Comparison of ENCODE assay signal across 1 cellular context in the genomic region with DNA sequence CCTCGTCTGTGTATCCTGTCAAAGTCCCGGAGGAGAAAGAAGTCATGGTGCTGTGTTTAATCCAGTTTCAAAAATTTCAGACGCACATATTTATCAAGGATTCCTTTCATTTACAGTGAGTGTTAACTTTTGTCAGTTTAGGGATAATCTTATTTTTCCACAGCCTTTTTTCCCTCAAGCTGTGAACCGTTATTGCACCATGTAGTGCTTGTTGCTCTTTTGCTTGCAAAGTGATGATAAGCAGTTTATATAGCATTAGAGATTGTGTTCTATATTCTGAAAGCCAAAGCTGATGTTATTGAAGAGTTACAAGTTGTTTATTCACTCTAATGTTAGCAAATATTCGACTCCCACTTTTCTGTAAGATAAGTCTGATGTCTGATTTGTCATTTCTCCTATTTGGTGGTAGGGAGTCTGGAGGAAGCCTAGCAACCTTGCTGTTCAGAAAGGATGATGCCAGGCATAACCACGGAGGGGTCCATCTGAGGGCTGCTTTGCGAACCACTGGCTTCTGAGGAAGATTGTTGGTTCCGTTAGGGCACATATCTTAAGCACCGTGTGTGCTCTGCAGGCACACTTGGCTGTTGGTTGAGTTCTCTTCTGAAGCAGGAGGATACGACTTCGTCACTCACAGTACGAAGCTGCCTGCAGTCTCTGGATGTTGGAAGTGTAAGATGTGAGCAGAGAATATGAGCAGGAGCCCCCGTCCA.
TF ChIP-seq lines count a peak whose summit lies in the region.

No MANE protein-coding gene starts in this region.

TF ChIP-seq in HEK293, 187 proteins besides CTCF, POLR2A, EP300 and RAD21:
- TF ChIP-seq FEZF1 (tag by site-specific recombination; IDR thresholded peaks at IDR 0.05): peak; percentile 94
- TF ChIP-seq, protein P1, sequence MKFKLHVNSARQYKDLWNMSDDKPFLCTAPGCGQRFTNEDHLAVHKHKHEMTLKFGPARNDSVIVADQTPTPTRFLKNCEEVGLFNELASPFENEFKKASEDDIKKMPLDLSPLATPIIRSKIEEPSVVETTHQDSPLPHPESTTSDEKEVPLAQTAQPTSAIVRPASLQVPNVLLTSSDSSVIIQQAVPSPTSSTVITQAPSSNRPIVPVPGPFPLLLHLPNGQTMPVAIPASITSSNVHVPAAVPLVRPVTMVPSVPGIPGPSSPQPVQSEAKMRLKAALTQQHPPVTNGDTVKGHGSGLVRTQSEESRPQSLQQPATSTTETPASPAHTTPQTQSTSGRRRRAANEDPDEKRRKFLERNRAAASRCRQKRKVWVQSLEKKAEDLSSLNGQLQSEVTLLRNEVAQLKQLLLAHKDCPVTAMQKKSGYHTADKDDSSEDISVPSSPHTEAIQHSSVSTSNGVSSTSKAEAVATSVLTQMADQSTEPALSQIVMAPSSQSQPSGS (tag by site-specific recombination; IDR thresholded peaks at IDR 0.05; ENCODE audit: low read depth): no peak
- no peak for TF ChIP-seq ZBTB20 (tag by site-specific recombination; IDR thresholded peaks at IDR 0.05)
- no peak for TF ChIP-seq ZNF791 (tag by site-specific recombination; IDR thresholded peaks at IDR 0.05)
- peak; percentile 45 for TF ChIP-seq SCRT2 (tag by site-specific recombination; IDR thresholded peaks at IDR 0.05)
- TF ChIP-seq, protein P2, sequence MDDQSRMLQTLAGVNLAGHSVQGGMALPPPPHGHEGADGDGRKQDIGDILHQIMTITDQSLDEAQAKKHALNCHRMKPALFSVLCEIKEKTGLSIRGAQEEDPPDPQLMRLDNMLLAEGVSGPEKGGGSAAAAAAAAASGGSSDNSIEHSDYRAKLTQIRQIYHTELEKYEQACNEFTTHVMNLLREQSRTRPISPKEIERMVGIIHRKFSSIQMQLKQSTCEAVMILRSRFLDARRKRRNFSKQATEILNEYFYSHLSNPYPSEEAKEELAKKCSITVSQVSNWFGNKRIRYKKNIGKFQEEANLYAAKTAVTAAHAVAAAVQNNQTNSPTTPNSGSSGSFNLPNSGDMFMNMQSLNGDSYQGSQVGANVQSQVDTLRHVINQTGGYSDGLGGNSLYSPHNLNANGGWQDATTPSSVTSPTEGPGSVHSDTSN (CRISPR knock-in tag; IDR thresholded peaks at IDR 0.05): no peak
- no peak for TF ChIP-seq ZNF214 (tag by site-specific recombination; IDR thresholded peaks at IDR 0.05; ENCODE audit: borderline replicate concordance)
- TF ChIP-seq ZNF600 (tag by site-specific recombination; IDR thresholded peaks at IDR 0.05): 0 out of 2 replicates have a peak, but pooled peaks have one; percentile 29
- TF ChIP-seq HOXD13 (CRISPR knock-in tag; IDR thresholded peaks at IDR 0.05; ENCODE audit: borderline replicate concordance): no peak
- TF ChIP-seq ZNF423 (tag by site-specific recombination; IDR thresholded peaks at IDR 0.05): no peak
